18 cellular contexts compared by ENCODE assay signal in the genomic region with DNA sequence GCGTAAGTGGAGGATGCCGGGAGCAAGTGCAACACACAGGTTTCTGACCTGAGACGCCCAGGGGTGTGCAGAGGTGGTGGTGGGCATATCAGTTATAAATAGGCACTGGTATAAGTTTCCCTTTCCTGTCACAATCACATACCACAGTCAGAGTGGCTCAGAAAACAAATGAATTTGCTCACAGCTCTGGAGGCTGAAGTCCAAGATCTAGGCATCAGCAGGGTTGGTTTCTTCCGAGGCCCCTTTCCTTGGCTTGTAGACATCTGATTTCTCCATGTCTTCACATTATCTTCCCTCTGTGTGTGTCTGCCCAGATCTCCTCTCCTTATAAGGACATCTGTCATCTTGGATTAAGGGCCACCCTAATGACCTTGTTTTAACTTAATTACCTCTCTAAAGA.
DNase-seq lines count a peak whose midpoint lies in the region; ATAC-seq and TF ChIP-seq lines count a peak whose summit lies in the region.
"Had no signal": no experiment of that assay in that cellular context is flagged by ENCODE, and none has a peak within 500 bp of the region (broad histone marks: within the 10 kb centered on the region; RNA-seq: fewer than 3 reads in every experiment).

No MANE protein-coding gene starts in this region.

- 89% methylated on average over 4 of the region's 4 CpGs for WGBS in esophagus muscularis mucosa

- no peak overlapping the region for H3K4me3 Mint-ChIP-seq in CD8-positive, alpha-beta T cell
- H3K4me3 Mint-ChIP-seq: CD4-positive, alpha-beta T cell; GM23338 had no signal

- H3K4me1 ChIP-seq in esophagus muscularis mucosa: no peaks in the 10 kb centered on the region
- no peaks in the 10 kb centered on the region for H3K4me1 ChIP-seq in CD8-positive, alpha-beta T cell (ENCODE audit: insufficient read depth, low read length)
- H3K4me1 ChIP-seq: A549 had no signal

- H3K9me3 ChIP-seq in esophagus muscularis mucosa: peaks cover 0 to 25% (median 19%) of the 10 kb centered on the region in 4 donors
- H3K9me3 ChIP-seq in CD8-positive, alpha-beta T cell (ENCODE audit: low read length): no peaks in the 10 kb centered on the region

- no peak overlapping the region for H3K27ac ChIP-seq in esophagus muscularis mucosa (replicated peaks in 1 of 4)
- H3K27ac ChIP-seq in CD8-positive, alpha-beta T cell (ENCODE audit: low read depth, low read length): no peak overlapping the region
- H3K27ac ChIP-seq: A549 had no signal

- no peaks in the 10 kb centered on the region for H3K36me3 Mint-ChIP-seq in CD8-positive, alpha-beta T cell

- POLR2A ChIA-PET in CD8-positive, alpha-beta T cell (lab: Charles Lee): no interaction called here

- TF ChIP-seq EP300 in esophagus muscularis mucosa (IDR thresholded peaks at IDR 0.05): no peak

- H3K27me3 ChIP-seq in esophagus muscularis mucosa: no peaks in the 10 kb centered on the region
- no peaks in the 10 kb centered on the region for H3K27me3 ChIP-seq in CD8-positive, alpha-beta T cell (ENCODE audit: insufficient read depth, low read length)

- no peak overlapping the region for H3K4me3 ChIP-seq in esophagus muscularis mucosa
- no peak overlapping the region for H3K4me3 ChIP-seq in CD8-positive, alpha-beta T cell (ENCODE audit: low read depth, low read length)
- H3K4me3 ChIP-seq: A549, GM23338, K562 had no signal

- H3K4me1 Mint-ChIP-seq in CD8-positive, alpha-beta T cell (ENCODE audit: low read depth): no peaks in the 10 kb centered on the region

- intact Hi-C loops in cardiac septum (cut with DNase I) (no loop called here), Right ventricle myocardium superior (cut with DNase I) (no loop called here), esophagus muscularis mucosa (cut with DNase I) (no loop called here)
- intact Hi-C loops in CD8-positive, alpha-beta T cell (cut with DNase I, micrococcal nuclease): no loop called here

- no peak overlapping the region for H3K27ac Mint-ChIP-seq in CD8-positive, alpha-beta T cell
- H3K27ac Mint-ChIP-seq: CD4-positive, alpha-beta T cell; GM23338 had no signal

- DNase-seq in cardiac septum (ENCODE audit: low spot score) (peak; percentile 12), Right ventricle myocardium superior (no peak), SK-N-DZ (ENCODE audit: low spot score) (peak; percentile 80), esophagus muscularis mucosa (ENCODE audit: extremely low spot score) (peak; percentile 34), NCI-H1436 (lab: John Stamatoyannopoulos, UW) (no peak), NCI-H1694 (lab: John Stamatoyannopoulos, UW) (no peak)
- DNase-seq in CD8-positive, alpha-beta T cell: no peak
- DNase-seq: CD4-positive, alpha-beta T cell; DMS53; NCI-H1105; NCI-H1694 treated with DMSO at 0.1 percent for 48 hours; NCI-H774; PC-3; RPMI8226; SIG-M5 had no signal

- H3K36me3 ChIP-seq in esophagus muscularis mucosa: no peaks in the 10 kb centered on the region
- no peaks in the 10 kb centered on the region for H3K36me3 ChIP-seq in CD8-positive, alpha-beta T cell (ENCODE audit: insufficient read depth, low read length)

- ATAC-seq in Right ventricle myocardium superior (ENCODE audit: poor library complexity): no peak
- no peak for ATAC-seq in CD8-positive, alpha-beta T cell
- ATAC-seq: A549, GM23338, K562, PC-3 had no signal

- no peak for TF ChIP-seq CTCF in esophagus muscularis mucosa (IDR thresholded peaks at IDR 0.05)
- no peak for TF ChIP-seq CTCF in CD8-positive, alpha-beta T cell (IDR thresholded peaks at IDR 0.05)

- no peak for TF ChIP-seq POLR2A in esophagus muscularis mucosa (IDR thresholded peaks at IDR 0.05; ENCODE audit: low read depth)

- H3K27me3 Mint-ChIP-seq in CD8-positive, alpha-beta T cell (ENCODE audit: low read depth): no peaks in the 10 kb centered on the region
- H3K27me3 Mint-ChIP-seq: CD4-positive, alpha-beta T cell had no signal

- H3K9me3 Mint-ChIP-seq in CD8-positive, alpha-beta T cell: peaks cover 20% of the 10 kb centered on the region

- CTCF ChIA-PET in CD8-positive, alpha-beta T cell (lab: Charles Lee): interaction anchor here (1.0 kb wide), 1 partner anchor 17 kb away, joined by 3 read pairs; no protein-coding TSS in a partner anchor

Comparison
In these comparisons a context has a peak if more than half of its experiments do, and no peak if none do; other contexts are left out.
1. DNase-seq: peak in cardiac septum (single experiment), SK-N-DZ (single experiment) and esophagus muscularis mucosa (single experiment); none in Right ventricle myocardium superior (single experiment), NCI-H1436 (single experiment), CD8-positive, alpha-beta T cell (0 of 7) and NCI-H1694 (single experiment).